In the genomic region with DNA sequence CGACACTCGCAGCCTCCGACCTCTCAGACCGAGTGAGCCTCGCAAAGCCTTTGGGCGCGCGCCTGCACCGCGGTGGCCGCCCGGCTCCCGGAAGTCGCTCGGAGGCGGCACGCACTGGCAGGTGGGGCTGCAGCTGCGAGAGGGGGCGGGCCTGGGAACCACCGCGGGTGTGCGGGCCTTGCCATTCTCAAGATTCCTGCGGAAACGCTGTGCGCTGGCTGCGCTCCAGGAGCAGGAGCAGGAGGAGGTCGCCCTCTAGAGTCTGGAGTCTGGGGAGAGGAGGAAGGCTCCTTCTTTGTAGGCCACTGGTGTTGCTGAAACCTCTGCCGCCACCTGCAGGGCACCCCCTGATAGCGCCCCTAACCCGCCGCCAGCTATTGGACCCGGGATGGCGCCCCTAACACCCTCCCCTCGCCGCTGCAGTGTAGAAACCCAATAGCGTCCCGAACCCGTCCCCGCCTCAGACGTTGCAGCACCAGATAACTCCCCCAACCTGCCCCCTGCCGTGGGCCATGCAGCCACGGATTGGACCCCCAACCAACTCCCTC, we compare ENCODE assay signal across 8 cellular contexts.
A peak's percentile ranks its signal among the peaks of the same experiment; 100 is the strongest.
DNase-seq lines count a peak whose midpoint lies in the region; ATAC-seq and TF ChIP-seq lines count a peak whose summit lies in the region.
"Not testable (repeated sequence)": the region's sequence is repeated elsewhere in the genome, so short reads cannot be mapped to it uniquely, and the experiment has no call there.

No MANE protein-coding gene starts in this region.

- H3K4me3 ChIP-seq in GM12875 (ENCODE audit: low read depth, low read length): peak overlapping the region; percentile 26
- not testable (repeated sequence) for H3K4me3 ChIP-seq in psoas muscle
- peak overlapping the region; percentile 30 to 33 for H3K4me3 ChIP-seq in tibial artery

- H3K27me3 Mint-ChIP-seq in glutamatergic neuron (ENCODE audit: unreplicated experiment): not testable (repeated sequence)

- H3K27me3 ChIP-seq in psoas muscle (ENCODE audit: insufficient read depth in 3 of 3, low read length in 2 of 3); tibial artery: not testable (repeated sequence)

- WGBS in psoas muscle, 3 donors: 11 to 73% (median 13%) methylated on average over 41 to 42 of the region's 42 CpGs

- H3K9me3 ChIP-seq in psoas muscle, tibial artery: not testable (repeated sequence)

- intact Hi-C loops in psoas muscle (cut with DNase I); tibial artery (cut with DNase I; ENCODE audit: low total_unique reads): not testable (repeated sequence)

- in situ Hi-C loops in SK-MEL-5 (cut with HindIII; ENCODE audit: low pct_unique_long_range_greater_than_20kb, low sequenced_read_pairs): not testable (repeated sequence)

- not testable (repeated sequence) for H3K36me3 ChIP-seq in psoas muscle (ENCODE audit: insufficient read depth in 1 of 2, low read depth in 1 of 2); tibial artery

- H3K9me3 Mint-ChIP-seq in glutamatergic neuron (ENCODE audit: unreplicated experiment): not testable (repeated sequence)

- not testable (repeated sequence) for H3K4me1 Mint-ChIP-seq in glutamatergic neuron (ENCODE audit: low read depth, unreplicated experiment)

- ATAC-seq in HG02571 (IDR thresholded peaks at IDR 0.05; ENCODE audit: unreplicated experiment) (peak; percentile 80), psoas muscle (peak; percentile 78 to 95 (median 91))

- DNase-seq in SK-MEL-5 (ENCODE audit: low read depth, low spot score) (peak; percentile 55), activated gamma-delta T cell treated with Interleukin-2 at 50 U/mL for 16 hours (peak; percentile 53), glutamatergic neuron (peak; percentile 73), psoas muscle (peak; percentile 53 to 71), tibial artery (peak in 1 of 2 donors; percentile 64)

- H3K4me3 Mint-ChIP-seq in glutamatergic neuron (ENCODE audit: unreplicated experiment): peak overlapping the region; percentile 63

- H3K36me3 Mint-ChIP-seq in glutamatergic neuron (ENCODE audit: unreplicated experiment): not testable (repeated sequence)

- H3K4me1 ChIP-seq in psoas muscle, tibial artery: not testable (repeated sequence)

- TF ChIP-seq CTCF in GM12875 (IDR thresholded peaks at IDR 0.05; ENCODE audit: borderline replicate concordance, insufficient read depth, low read depth, low read length); glutamatergic neuron (IDR thresholded peaks at IDR 0.05; ENCODE audit: partially characterized antibody, unreplicated experiment); psoas muscle (IDR thresholded peaks at IDR 0.05); tibial artery (IDR thresholded peaks at IDR 0.05): not testable (repeated sequence)
- peak; percentile 34 for TF ChIP-seq CTCF in LNCAP (IDR thresholded peaks at IDR 0.05)

- H3K27ac Mint-ChIP-seq in glutamatergic neuron (ENCODE audit: unreplicated experiment): not testable (repeated sequence)

- H3K27ac ChIP-seq in psoas muscle, tibial artery: not testable (repeated sequence)
